In the genomic region with DNA sequence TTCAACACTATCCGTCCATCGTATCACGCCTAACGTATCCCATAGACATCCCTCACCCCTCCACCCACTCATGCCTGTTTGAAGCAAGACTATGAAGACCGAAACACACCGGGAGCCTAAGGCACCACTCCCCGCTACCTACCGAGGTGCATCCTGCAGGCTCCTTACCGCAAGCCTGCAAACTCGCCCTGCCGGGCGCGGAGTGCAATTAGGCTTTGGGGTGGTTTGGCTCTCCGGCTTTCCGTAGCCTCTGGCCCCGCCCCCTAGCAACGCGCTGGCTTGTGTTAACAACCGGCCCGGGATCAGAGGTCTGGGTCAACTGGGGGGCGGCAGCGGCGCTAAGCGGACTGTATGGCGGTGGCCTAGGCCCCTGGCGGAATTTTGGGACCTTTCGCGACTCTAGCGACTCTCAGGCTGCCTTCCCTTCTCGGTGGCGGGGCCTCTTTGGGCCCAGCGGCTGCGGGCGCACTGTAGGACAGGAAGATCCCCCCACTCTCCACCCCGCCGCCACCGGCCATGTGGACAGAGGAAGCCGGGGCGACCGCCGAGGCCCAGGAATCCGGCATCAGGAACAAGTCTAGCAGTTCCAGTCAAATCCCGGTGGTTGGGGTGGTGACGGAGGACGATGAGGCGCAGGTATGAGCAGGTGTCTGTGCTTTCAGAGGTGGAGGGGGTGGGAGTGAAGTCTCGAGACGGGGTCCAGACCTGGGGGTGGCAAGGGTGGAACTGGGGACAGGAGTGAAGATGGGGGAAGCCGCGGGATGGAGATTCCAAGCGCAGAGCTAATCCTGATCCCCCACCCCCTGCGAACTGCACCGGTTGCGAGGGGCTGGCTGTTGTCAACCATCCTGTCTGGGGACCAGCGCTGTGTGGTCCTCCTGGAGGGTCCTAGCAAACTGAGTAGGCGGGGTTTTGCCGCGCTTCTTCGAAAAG, we compare ENCODE assay signal across 1 cellular context.
TF ChIP-seq lines count a peak whose summit lies in the region.

A gene with protein sequence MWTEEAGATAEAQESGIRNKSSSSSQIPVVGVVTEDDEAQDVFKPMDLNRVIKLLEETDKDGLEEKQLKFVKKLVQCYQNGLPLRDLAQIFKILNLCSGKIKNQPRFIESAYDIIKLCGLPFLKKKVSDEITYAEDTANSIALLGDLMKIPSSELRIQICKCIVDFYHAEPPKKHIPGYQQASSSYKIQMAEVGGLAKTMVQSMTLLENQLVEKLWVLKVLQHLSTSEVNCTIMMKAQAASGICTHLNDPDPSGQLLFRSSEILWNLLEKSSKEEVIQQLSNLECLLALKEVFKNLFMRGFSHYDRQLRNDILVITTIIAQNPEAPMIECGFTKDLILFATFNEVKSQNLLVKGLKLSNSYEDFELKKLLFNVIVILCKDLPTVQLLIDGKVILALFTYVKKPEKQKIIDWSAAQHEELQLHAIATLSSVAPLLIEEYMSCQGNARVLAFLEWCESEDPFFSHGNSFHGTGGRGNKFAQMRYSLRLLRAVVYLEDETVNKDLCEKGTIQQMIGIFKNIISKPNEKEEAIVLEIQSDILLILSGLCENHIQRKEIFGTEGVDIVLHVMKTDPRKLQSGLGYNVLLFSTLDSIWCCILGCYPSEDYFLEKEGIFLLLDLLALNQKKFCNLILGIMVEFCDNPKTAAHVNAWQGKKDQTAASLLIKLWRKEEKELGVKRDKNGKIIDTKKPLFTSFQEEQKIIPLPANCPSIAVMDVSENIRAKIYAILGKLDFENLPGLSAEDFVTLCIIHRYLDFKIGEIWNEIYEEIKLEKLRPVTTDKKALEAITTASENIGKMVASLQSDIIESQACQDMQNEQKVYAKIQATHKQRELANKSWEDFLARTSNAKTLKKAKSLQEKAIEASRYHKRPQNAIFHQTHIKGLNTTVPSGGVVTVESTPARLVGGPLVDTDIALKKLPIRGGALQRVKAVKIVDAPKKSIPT (plus strand): TSS at position 266 of the 933 bp plus-strand sequence. CDS start 251 bp downstream, at position 517.

TF ChIP-seq in HepG2, 621 proteins besides CTCF, POLR2A, EP300 and RAD21 (continued from another document and continues in another):
- TF ChIP-seq MXD1 (CRISPR knock-in tag; IDR thresholded peaks at IDR 0.05) (peak; percentile 93; the same call in 1 of the 2 replicates), ZNF33B (CRISPR knock-in tag; IDR thresholded peaks at IDR 0.05) (peak; percentile 56; the same call in 1 of the 2 replicates), RFXAP (CRISPR knock-in tag; IDR thresholded peaks at IDR 0.05; ENCODE audit: borderline replicate concordance) (no peak; the same call in 1 of the 2 replicates), JUN (CRISPR knock-in tag; IDR thresholded peaks at IDR 0.05) (no peak), SMYD3 (CRISPR knock-in tag; IDR thresholded peaks at IDR 0.05) (peak; percentile 66; the same call in 1 of the 2 replicates), THYN1 (CRISPR knock-in tag; IDR thresholded peaks at IDR 0.05; ENCODE audit: borderline replicate concordance, low read depth) (0 out of 2 replicates have a peak, but pooled peaks have one; percentile 41), ZNF557 (CRISPR knock-in tag; IDR thresholded peaks at IDR 0.05) (0 out of 2 replicates have a peak, but pooled peaks have one; percentile 5), SOX13 (IDR thresholded peaks at IDR 0.05) (no peak), SOX13 (CRISPR knock-in tag; conservative IDR thresholded peaks at IDR 0.05 in 1 of 2, IDR thresholded peaks at IDR 0.05 in 1 of 2) (peak in 1 of 2 experiments; percentile 9; a peak in 1 of 4 replicates), ZNF446 (CRISPR knock-in tag; IDR thresholded peaks at IDR 0.05) (no peak), MXD4 (CRISPR knock-in tag; IDR thresholded peaks at IDR 0.05) (peak; percentile 90), KAT7 (CRISPR knock-in tag; IDR thresholded peaks at IDR 0.05; ENCODE audit: borderline replicate concordance) (peak; percentile 63; the same call in 1 of the 2 replicates), ZUFSP (CRISPR knock-in tag; IDR thresholded peaks at IDR 0.05; ENCODE audit: borderline replicate concordance) (0 out of 2 replicates have a peak, but pooled peaks have one; percentile 52), ZNF12 (CRISPR knock-in tag; IDR thresholded peaks at IDR 0.05) (peak; percentile 13; the same call in 1 of the 2 replicates), KLF11 (CRISPR knock-in tag; IDR thresholded peaks at IDR 0.05) (peak; percentile 56; the same call in 1 of the 2 replicates), ZNF432 (CRISPR knock-in tag; IDR thresholded peaks at IDR 0.05; ENCODE audit: borderline replicate concordance) (no peak), KLF13 (CRISPR knock-in tag; IDR thresholded peaks at IDR 0.05) (no peak; the same call in 1 of the 2 replicates), ZNF777 (CRISPR knock-in tag; IDR thresholded peaks at IDR 0.05) (peak; percentile 21; the same call in 1 of the 2 replicates), KLF16 (CRISPR knock-in tag; IDR thresholded peaks at IDR 0.05) (peak in 1 of 2 experiments; percentile 86; a peak in 3 of 4 replicates)
- TF ChIP-seq, protein P1, sequence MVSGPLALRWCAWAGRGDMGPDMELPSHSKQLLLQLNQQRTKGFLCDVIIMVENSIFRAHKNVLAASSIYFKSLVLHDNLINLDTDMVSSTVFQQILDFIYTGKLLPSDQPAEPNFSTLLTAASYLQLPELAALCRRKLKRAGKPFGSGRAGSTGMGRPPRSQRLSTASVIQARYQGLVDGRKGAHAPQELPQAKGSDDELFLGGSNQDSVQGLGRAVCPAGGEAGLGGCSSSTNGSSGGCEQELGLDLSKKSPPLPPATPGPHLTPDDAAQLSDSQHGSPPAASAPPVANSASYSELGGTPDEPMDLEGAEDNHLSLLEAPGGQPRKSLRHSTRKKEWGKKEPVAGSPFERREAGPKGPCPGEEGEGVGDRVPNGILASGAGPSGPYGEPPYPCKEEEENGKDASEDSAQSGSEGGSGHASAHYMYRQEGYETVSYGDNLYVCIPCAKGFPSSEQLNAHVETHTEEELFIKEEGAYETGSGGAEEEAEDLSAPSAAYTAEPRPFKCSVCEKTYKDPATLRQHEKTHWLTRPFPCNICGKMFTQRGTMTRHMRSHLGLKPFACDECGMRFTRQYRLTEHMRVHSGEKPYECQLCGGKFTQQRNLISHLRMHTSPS (CRISPR knock-in tag; IDR thresholded peaks at IDR 0.05; ENCODE audit: low read depth) = no peak
- TF ChIP-seq, protein P2, sequence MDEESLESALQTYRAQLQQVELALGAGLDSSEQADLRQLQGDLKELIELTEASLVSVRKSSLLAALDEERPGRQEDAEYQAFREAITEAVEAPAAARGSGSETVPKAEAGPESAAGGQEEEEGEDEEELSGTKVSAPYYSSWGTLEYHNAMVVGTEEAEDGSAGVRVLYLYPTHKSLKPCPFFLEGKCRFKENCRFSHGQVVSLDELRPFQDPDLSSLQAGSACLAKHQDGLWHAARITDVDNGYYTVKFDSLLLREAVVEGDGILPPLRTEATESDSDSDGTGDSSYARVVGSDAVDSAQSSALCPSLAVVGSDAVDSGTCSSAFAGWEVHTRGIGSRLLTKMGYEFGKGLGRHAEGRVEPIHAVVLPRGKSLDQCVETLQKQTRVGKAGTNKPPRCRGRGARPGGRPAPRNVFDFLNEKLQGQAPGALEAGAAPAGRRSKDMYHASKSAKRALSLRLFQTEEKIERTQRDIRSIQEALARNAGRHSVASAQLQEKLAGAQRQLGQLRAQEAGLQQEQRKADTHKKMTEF (CRISPR knock-in tag; IDR thresholded peaks at IDR 0.05) = peak; percentile 81
- TF ChIP-seq, protein P3, sequence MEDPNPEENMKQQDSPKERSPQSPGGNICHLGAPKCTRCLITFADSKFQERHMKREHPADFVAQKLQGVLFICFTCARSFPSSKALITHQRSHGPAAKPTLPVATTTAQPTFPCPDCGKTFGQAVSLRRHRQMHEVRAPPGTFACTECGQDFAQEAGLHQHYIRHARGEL (CRISPR knock-in tag; IDR thresholded peaks at IDR 0.05) = 0 out of 2 replicates have a peak, but pooled peaks have one; percentile 34
- TF ChIP-seq, protein P4, sequence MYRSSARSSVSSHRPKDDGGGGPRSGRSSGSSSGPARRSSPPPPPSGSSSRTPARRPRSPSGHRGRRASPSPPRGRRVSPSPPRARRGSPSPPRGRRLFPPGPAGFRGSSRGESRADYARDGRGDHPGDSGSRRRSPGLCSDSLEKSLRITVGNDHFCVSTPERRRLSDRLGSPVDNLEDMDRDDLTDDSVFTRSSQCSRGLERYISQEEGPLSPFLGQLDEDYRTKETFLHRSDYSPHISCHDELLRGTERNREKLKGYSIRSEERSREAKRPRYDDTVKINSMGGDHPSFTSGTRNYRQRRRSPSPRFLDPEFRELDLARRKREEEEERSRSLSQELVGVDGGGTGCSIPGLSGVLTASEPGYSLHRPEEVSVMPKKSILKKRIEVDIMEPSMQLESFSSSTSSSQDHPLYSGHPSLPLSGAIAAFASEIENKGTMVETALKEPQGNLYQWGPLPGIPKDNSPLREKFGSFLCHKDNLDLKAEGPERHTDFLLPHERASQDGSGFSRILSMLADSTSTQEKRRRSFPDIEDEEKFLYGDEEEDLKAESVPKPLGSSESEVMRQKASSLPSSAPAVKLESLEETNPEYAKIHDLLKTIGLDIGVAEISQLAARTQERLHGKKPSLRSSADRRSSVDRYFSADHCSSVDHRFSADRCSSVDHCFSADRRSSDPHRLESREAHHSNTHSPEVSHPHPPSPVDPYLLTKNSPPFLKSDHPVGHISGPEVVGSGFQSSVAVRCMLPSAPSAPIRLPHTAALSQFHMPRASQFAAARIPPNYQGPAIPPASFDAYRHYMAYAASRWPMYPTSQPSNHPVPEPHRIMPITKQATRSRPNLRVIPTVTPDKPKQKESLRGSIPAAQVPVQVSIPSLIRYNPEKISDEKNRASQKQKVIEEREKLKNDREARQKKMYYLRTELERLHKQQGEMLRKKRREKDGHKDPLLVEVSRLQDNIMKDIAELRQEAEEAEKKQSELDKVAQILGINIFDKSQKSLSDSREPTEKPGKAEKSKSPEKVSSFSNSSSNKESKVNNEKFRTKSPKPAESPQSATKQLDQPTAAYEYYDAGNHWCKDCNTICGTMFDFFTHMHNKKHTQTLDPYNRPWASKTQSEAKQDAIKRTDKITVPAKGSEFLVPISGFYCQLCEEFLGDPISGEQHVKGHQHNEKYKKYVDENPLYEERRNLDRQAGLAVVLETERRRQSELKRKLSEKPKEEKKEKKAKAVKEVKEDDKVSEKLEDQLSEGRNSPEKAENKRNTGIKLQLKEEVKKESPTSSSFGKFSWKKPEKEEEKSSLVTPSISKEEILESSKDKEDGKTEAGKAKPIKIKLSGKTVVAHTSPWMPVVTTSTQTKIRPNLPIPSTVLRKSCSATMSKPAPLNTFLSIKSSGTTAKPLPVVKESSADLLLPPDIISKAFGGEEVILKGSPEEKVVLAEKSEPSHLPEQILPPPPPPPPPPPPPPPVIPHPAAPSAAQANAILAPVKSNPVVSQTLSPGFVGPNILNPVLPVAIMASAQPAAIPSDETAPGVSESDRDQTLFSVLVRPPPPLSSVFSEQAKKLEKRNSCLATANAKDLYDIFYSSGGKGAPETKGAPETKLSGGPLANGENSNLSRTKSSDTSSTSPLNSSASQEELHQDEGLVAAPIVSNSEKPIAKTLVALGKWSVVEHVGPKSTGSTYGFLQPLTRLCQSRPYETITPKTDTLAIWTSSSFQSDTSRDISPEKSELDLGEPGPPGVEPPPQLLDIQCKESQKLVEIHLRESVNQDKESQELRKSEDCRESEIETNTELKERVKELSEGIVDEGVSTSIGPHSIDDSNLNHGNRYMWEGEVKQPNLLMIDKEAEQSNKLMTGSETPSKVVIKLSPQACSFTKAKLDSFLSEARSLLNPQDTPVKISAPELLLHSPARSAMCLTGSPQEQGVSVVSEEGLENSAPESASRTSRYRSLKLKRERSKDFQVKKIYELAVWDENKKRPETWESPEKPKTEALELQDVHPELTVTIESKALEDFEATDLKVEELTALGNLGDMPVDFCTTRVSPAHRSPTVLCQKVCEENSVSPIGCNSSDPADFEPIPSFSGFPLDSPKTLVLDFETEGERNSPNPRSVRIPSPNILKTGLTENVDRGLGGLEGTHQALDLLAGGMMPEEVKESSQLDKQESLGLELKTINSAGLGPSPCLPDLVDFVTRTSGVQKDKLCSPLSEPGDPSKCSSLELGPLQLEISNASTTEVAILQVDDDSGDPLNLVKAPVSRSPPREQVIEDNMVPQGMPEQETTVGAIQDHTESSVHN (CRISPR knock-in tag; IDR thresholded peaks at IDR 0.05) = no peak
